ENCODE assay signal across 11 cellular contexts in genomic region chr2:186570587-186570986, GRCh38. TPM values are rescaled to one million over a fixed set of nuclear protein-coding genes. Genes with fewer than 3 reads are reported as not detected.
DNase-seq lines count a peak whose midpoint lies in the region; ATAC-seq, FAIRE-seq and TF ChIP-seq lines count a peak whose summit lies in the region.
"Had no signal": no experiment of that assay in that cellular context is flagged by ENCODE, and none has a peak within 500 bp of the region (broad histone marks: within the 10 kb centered on the region; RNA-seq: fewer than 3 reads in every experiment).

No MANE protein-coding gene starts in this region.

- H3K27me3 Mint-ChIP-seq in Calu3 (ENCODE audit: unreplicated experiment): no peaks in the 10 kb centered on the region
- peaks cover 9% of the 10 kb centered on the region for H3K27me3 Mint-ChIP-seq in activated CD4-positive, alpha-beta memory T cell treated with anti-CD3 and anti-CD28 coated beads, Interleukin-2, amount 10 ng/mL, durations not matched to agents 7 days and 5 days
- H3K27me3 Mint-ChIP-seq: stimulated activated naive B cell treated with anti-CD40 and anti-IgM and Interleukin-4, amounts not matched to agents 10 μg/mL and 1 μg/mL and 100 μg/mL, for 72 hours had no signal

- WGBS in lung, 2 donors: 83 to 87% methylated on average over 5 of the region's 5 CpGs

- intact Hi-C loops in Calu3 (cut with micrococcal nuclease; ENCODE audit: unreplicated experiment): no loop called here

- no peak for TF ChIP-seq CTCF in Calu3 (IDR thresholded peaks at IDR 0.05; ENCODE audit: unreplicated experiment)
- TF ChIP-seq CTCF in bronchial epithelial cell (IDR thresholded peaks at IDR 0.05; ENCODE audit: insufficient read depth, low read length, severe bottlenecking): no peak
- no peak for TF ChIP-seq CTCF in lung (IDR thresholded peaks at IDR 0.05; ENCODE audit: control extremely low read depth, extremely low read depth)

- POLR2A ChIA-PET in activated CD4-positive, alpha-beta memory T cell treated with anti-CD3 and anti-CD28 coated beads, Interleukin-2, amount 10 ng/mL, durations not matched to agents 7 days and 5 days (lab: Charles Lee): no interaction called here

- BruUV-seq in Calu3 (replicated peaks; lab: Mats Ljungman, UMichigan): no TSS peak

- ATAC-seq in lung (ENCODE audit: insufficient read depth, low FRiP score) (peak; percentile 6), left lobe of liver (no peak), GM19452 (IDR thresholded peaks at IDR 0.05; ENCODE audit: unreplicated experiment) (no peak)
- ATAC-seq: activated CD8-positive, alpha-beta T cell treated with anti-CD3 and anti-CD28 coated beads, Interleukin-2, amount 10 ng/mL, durations not matched to agents 7 days and 5 days; stimulated activated naive B cell treated with anti-CD40 and anti-IgM and Interleukin-4, amounts not matched to agents 10 μg/mL and 1 μg/mL and 100 μg/mL, for 72 hours had no signal

- no peaks in the 10 kb centered on the region for H3K36me3 Mint-ChIP-seq in Calu3 (ENCODE audit: insufficient read depth, unreplicated experiment)
- no peaks in the 10 kb centered on the region for H3K36me3 Mint-ChIP-seq in activated CD4-positive, alpha-beta memory T cell treated with anti-CD3 and anti-CD28 coated beads, Interleukin-2, amount 10 ng/mL, durations not matched to agents 7 days and 5 days (ENCODE audit: low read depth)
- H3K36me3 Mint-ChIP-seq: stimulated activated naive B cell treated with anti-CD40 and anti-IgM and Interleukin-4, amounts not matched to agents 10 μg/mL and 1 μg/mL and 100 μg/mL, for 72 hours had no signal

- H3K27ac Mint-ChIP-seq in Calu3 (ENCODE audit: unreplicated experiment): peak overlapping the region; percentile 70
- H3K27ac Mint-ChIP-seq in activated CD4-positive, alpha-beta memory T cell treated with anti-CD3 and anti-CD28 coated beads, Interleukin-2, amount 10 ng/mL, durations not matched to agents 7 days and 5 days: no peak overlapping the region
- H3K27ac Mint-ChIP-seq: activated CD8-positive, alpha-beta T cell treated with anti-CD3 and anti-CD28 coated beads, Interleukin-2, amount 10 ng/mL, durations not matched to agents 7 days and 5 days; stimulated activated naive B cell treated with anti-CD40 and anti-IgM and Interleukin-4, amounts not matched to agents 10 μg/mL and 1 μg/mL and 100 μg/mL, for 72 hours had no signal

- no peaks in the 10 kb centered on the region for H3K9me3 Mint-ChIP-seq in Calu3 (ENCODE audit: low read depth, unreplicated experiment)
- no peaks in the 10 kb centered on the region for H3K9me3 Mint-ChIP-seq in activated CD4-positive, alpha-beta memory T cell treated with anti-CD3 and anti-CD28 coated beads, Interleukin-2, amount 10 ng/mL, durations not matched to agents 7 days and 5 days

- no peak overlapping the region for H3K4me3 ChIP-seq in bronchial epithelial cell (ENCODE audit: low read depth, low read length)
- H3K4me3 ChIP-seq in lung: no peak overlapping the region

- H3K4me3 Mint-ChIP-seq in Calu3 (ENCODE audit: low read depth, unreplicated experiment): no peak overlapping the region
- H3K4me3 Mint-ChIP-seq in activated CD4-positive, alpha-beta memory T cell treated with anti-CD3 and anti-CD28 coated beads, Interleukin-2, amount 10 ng/mL, durations not matched to agents 7 days and 5 days: no peak overlapping the region
- H3K4me3 Mint-ChIP-seq: activated CD8-positive, alpha-beta T cell treated with anti-CD3 and anti-CD28 coated beads, Interleukin-2, amount 10 ng/mL, durations not matched to agents 7 days and 5 days; stimulated activated naive B cell treated with anti-CD40 and anti-IgM and Interleukin-4, amounts not matched to agents 10 μg/mL and 1 μg/mL and 100 μg/mL, for 72 hours had no signal

- H3K9me3 ChIP-seq in lung (ENCODE audit: control insufficient read depth in 2 of 2, insufficient read depth in 1 of 2, low read length in 1 of 2): no peaks in the 10 kb centered on the region

- H3K27me3 ChIP-seq in bronchial epithelial cell (ENCODE audit: control insufficient read depth, insufficient read depth, low read length) (no peaks in the 10 kb centered on the region), lung (ENCODE audit: control insufficient read depth, insufficient read depth) (no peaks in the 10 kb centered on the region)

- no peaks in the 10 kb centered on the region for H3K4me1 ChIP-seq in lung (ENCODE audit: control insufficient read depth in 2 of 2, insufficient read depth in 2 of 2, low read length in 2 of 2)

- no peak overlapping the region for H3K27ac ChIP-seq in lung (ENCODE audit: low read depth in 1 of 2, low read length in 1 of 2)

- CTCF ChIA-PET in Calu3 (lab: Charles Lee): interaction anchor here (0.5 to 2.4 kb wide), 4 partner anchors 9 to 26 kb away, joined by 3 to 7 read pairs (median 4); partner anchors contain the start of gene ITGAV
- CTCF ChIA-PET in activated CD4-positive, alpha-beta memory T cell treated with anti-CD3 and anti-CD28 coated beads, Interleukin-2, amount 10 ng/mL, durations not matched to agents 7 days and 5 days (lab: Charles Lee): no interaction called here

- FAIRE-seq in bronchial epithelial cell (lab: Jason Lieb, UNC): no peak

- H3K36me3 ChIP-seq in bronchial epithelial cell (ENCODE audit: control insufficient read depth, insufficient read depth, low read length) (no peaks in the 10 kb centered on the region), lung (ENCODE audit: control insufficient read depth in 2 of 2, insufficient read depth in 2 of 2, low read length in 2 of 2) (no peaks in the 10 kb centered on the region)

- H3K4me1 Mint-ChIP-seq in Calu3 (ENCODE audit: low read depth, unreplicated experiment): peaks cover 35% of the 10 kb centered on the region
- H3K4me1 Mint-ChIP-seq in activated CD4-positive, alpha-beta memory T cell treated with anti-CD3 and anti-CD28 coated beads, Interleukin-2, amount 10 ng/mL, durations not matched to agents 7 days and 5 days: peaks cover 2% of the 10 kb centered on the region

- DNase-seq in Calu3 (peak; percentile 54), NCI-H69 (lab: John Stamatoyannopoulos, UW) (peak; percentile 50), bronchial epithelial cell (ENCODE audit: low read depth) (peak; percentile 92), lung (ENCODE audit: low spot score) (no peak), inferior parietal cortex (ENCODE audit: extremely low spot score) (no peak), left lobe of liver (ENCODE audit: low spot score) (no peak)
- DNase-seq in activated CD4-positive, alpha-beta memory T cell treated with anti-CD3 and anti-CD28 coated beads, Interleukin-2, amount 10 ng/mL, durations not matched to agents 7 days and 5 days: no peak
- DNase-seq: activated CD8-positive, alpha-beta T cell treated with anti-CD3 and anti-CD28 coated beads, Interleukin-2, amount 10 ng/mL, durations not matched to agents 7 days and 5 days; KG1; stimulated activated naive B cell treated with anti-CD40 and anti-IgM and Interleukin-4, amounts not matched to agents 10 μg/mL and 1 μg/mL and 100 μg/mL, for 72 hours had no signal

RNA-seq across cellular contexts. Expression of gene ITGAV, which starts 19.3 kb away (rescaled TPM):
- 109 and 146 TPM in 2 replicates for total RNA-seq in Calu3 (2022)
- 76.9 and 111 TPM in 2 replicates for total RNA-seq in bronchial epithelial cell
- total RNA-seq in lung: 10 to 100 TPM; 62.1 to 91.8 TPM
- polyA plus RNA-seq in lung: 10 to 100 TPM; 10.1 to 25.5 TPM
- total RNA-seq in activated CD4-positive, alpha-beta memory T cell treated with anti-CD3 and anti-CD28 coated beads, Interleukin-2, amount 10 ng/mL, durations not matched to agents 7 days and 5 days: 10 to 100 TPM in 1 of 2 experiments, 1 to 10 TPM in 1; 9.8 to 10.2 TPM
- total RNA-seq in left lobe of liver: 15.3 TPM

Comparison
In these comparisons a context has a peak if more than half of its experiments do, and no peak if none do; other contexts are left out.
1. DNase-seq: peak in Calu3 (single experiment), NCI-H69 (single experiment) and bronchial epithelial cell (single experiment); none in lung (single experiment), inferior parietal cortex (single experiment), activated CD4-positive, alpha-beta memory T cell treated with anti-CD3 and anti-CD28 coated beads, Interleukin-2, amount 10 ng/mL, durations not matched to agents 7 days and 5 days (single experiment) and left lobe of liver (single experiment).